In genomic region chr4:40199999-40200880, GRCh38 we compare ENCODE assay signal across 1 cellular context.
TF ChIP-seq lines count a peak whose summit lies in the region.

No MANE protein-coding gene starts in this region.

TF ChIP-seq in GM12878, 131 proteins besides CTCF, POLR2A, EP300 and RAD21 (continued from another document):
- TF ChIP-seq ZBTB40 (IDR thresholded peaks at IDR 0.05; ENCODE audit: borderline replicate concordance) (peak; percentile 73; the same call in 1 of the 2 replicates), MTA2 (IDR thresholded peaks at IDR 0.05; ENCODE audit: low read depth) (peak; percentile 80), EED (IDR thresholded peaks at IDR 0.05; ENCODE audit: low read depth) (peak; percentile 92), ZBTB11 (CRISPR knock-in tag; IDR thresholded peaks at IDR 0.05) (no peak), ATF7 (IDR thresholded peaks at IDR 0.05; ENCODE audit: low read depth) (peak; percentile 89), CREB1 (IDR thresholded peaks at IDR 0.05; ENCODE audit: low read depth) (no peak), BRCA1 (IDR thresholded peaks at IDR 0.05; ENCODE audit: low read depth, low read length) (0 out of 2 replicates have a peak, but pooled peaks have one; percentile 17), ZBED1 (IDR thresholded peaks at IDR 0.05; ENCODE audit: borderline replicate concordance) (peak; percentile 73; the same call in 1 of the 2 replicates), DPF2 (IDR thresholded peaks at IDR 0.05) (peak; percentile 53; the same call in 1 of the 2 replicates), NBN (IDR thresholded peaks at IDR 0.05) (peak; percentile 85; the same call in 1 of the 2 replicates), ESRRA (IDR thresholded peaks at IDR 0.05; ENCODE audit: low read length) (peak; percentile 52; the same call in 1 of the 2 replicates), SIN3A (IDR thresholded peaks at IDR 0.05; ENCODE audit: low read depth, low read length) (peak; percentile 66; the same call in 1 of the 2 replicates), IRF4 (IDR thresholded peaks at IDR 0.05; ENCODE audit: low read depth, low read length) (0 out of 2 replicates have a peak, but pooled peaks have one; percentile 55)
